In genomic region chr10:80455461-80456345, GRCh38 we compare ENCODE assay signal across 8 cellular contexts.
A peak's percentile ranks its signal among the peaks of the same experiment; 100 is the strongest.
DNase-seq lines count a peak whose midpoint lies in the region; ATAC-seq lines count a peak whose summit lies in the region.

No MANE protein-coding gene starts in this region.

- H3K4me3 Mint-ChIP-seq in stimulated activated naive CD8-positive, alpha-beta T cell treated with anti-CD3 and anti-CD28 coated beads, Interleukin-15, Interleukin-2, amounts not matched to agents 100 ng/mL and 50 ng/mL, for 24 hours, result peak overlapping the region; percentile 98
- H3K4me3 Mint-ChIP-seq in central memory CD8-positive, alpha-beta T cell, result peak overlapping the region; percentile 96

- peak overlapping the region; percentile 95 to 98 for H3K27ac ChIP-seq in mucosa of rectum (ENCODE audit: low read depth in 2 of 2, low read length in 2 of 2)

- no peaks in the 10 kb centered on the region for H3K27me3 Mint-ChIP-seq in stimulated activated naive CD8-positive, alpha-beta T cell treated with anti-CD3 and anti-CD28 coated beads, Interleukin-15, Interleukin-2, amounts not matched to agents 100 ng/mL and 50 ng/mL, for 24 hours
- no peaks in the 10 kb centered on the region for H3K27me3 Mint-ChIP-seq in central memory CD8-positive, alpha-beta T cell

- DNase-seq in stimulated activated naive CD8-positive, alpha-beta T cell treated with anti-CD3 and anti-CD28 coated beads, Interleukin-15, Interleukin-2, amounts not matched to agents 100 U/mL and 50 U/mL, for 24 hours, result no peak
- no peak for DNase-seq in central memory CD8-positive, alpha-beta T cell (ENCODE audit: low spot score in 2 of 2)
- DNase-seq in RPMI8226 (no peak), DMS53 treated with DMSO at 0.1 percent for 48 hours (lab: John Stamatoyannopoulos, UW; ENCODE audit: unreplicated experiment) (no peak)

- ATAC-seq in stimulated activated naive CD8-positive, alpha-beta T cell treated with anti-CD3 and anti-CD28 coated beads, Interleukin-15, Interleukin-2, amounts not matched to agents 100 U/mL and 50 U/mL, for 24 hours, result no peak
- no peak for ATAC-seq in central memory CD8-positive, alpha-beta T cell (replicated peaks; ENCODE audit: extremely low read depth, poor library complexity, severe bottlenecking)
- ATAC-seq in HG03342 (IDR thresholded peaks at IDR 0.05; ENCODE audit: unreplicated experiment), result no peak
- ATAC-seq in HG02870 (IDR thresholded peaks at IDR 0.05; ENCODE audit: unreplicated experiment), result no peak

- H3K27ac Mint-ChIP-seq in stimulated activated naive CD8-positive, alpha-beta T cell treated with anti-CD3 and anti-CD28 coated beads, Interleukin-15, Interleukin-2, amounts not matched to agents 100 ng/mL and 50 ng/mL, for 24 hours, result peak overlapping the region; percentile 94
- H3K27ac Mint-ChIP-seq in central memory CD8-positive, alpha-beta T cell (ENCODE audit: low read depth), result peak overlapping the region; percentile 92

- no peaks in the 10 kb centered on the region for H3K36me3 ChIP-seq in mucosa of rectum (ENCODE audit: control insufficient read depth in 2 of 2, insufficient read depth in 2 of 2, low read length in 2 of 2)

- H3K9ac ChIP-seq in mucosa of rectum (ENCODE audit: low read depth in 1 of 2, low read length in 2 of 2), result peak overlapping the region; percentile 90 to 96

- peaks cover 47 to 50% of the 10 kb centered on the region in 2 donors for H3K4me1 ChIP-seq in mucosa of rectum (ENCODE audit: control insufficient read depth in 2 of 2, insufficient read depth in 2 of 2, low read length in 2 of 2)

- H3K4me1 Mint-ChIP-seq in stimulated activated naive CD8-positive, alpha-beta T cell treated with anti-CD3 and anti-CD28 coated beads, Interleukin-15, Interleukin-2, amounts not matched to agents 100 ng/mL and 50 ng/mL, for 24 hours (ENCODE audit: low read depth), result peaks cover 61% of the 10 kb centered on the region
- peaks cover 52% of the 10 kb centered on the region for H3K4me1 Mint-ChIP-seq in central memory CD8-positive, alpha-beta T cell

- H3K4me3 ChIP-seq in mucosa of rectum (ENCODE audit: low read length in 2 of 2), result peak overlapping the region; percentile 92 to 95

- H3K9me3 Mint-ChIP-seq in stimulated activated naive CD8-positive, alpha-beta T cell treated with anti-CD3 and anti-CD28 coated beads, Interleukin-15, Interleukin-2, amounts not matched to agents 100 ng/mL and 50 ng/mL, for 24 hours, result no peaks in the 10 kb centered on the region
- no peaks in the 10 kb centered on the region for H3K9me3 Mint-ChIP-seq in central memory CD8-positive, alpha-beta T cell

- H3K36me3 Mint-ChIP-seq in stimulated activated naive CD8-positive, alpha-beta T cell treated with anti-CD3 and anti-CD28 coated beads, Interleukin-15, Interleukin-2, amounts not matched to agents 100 ng/mL and 50 ng/mL, for 24 hours (ENCODE audit: low read depth), result peaks cover 12% of the 10 kb centered on the region
- peaks cover 17% of the 10 kb centered on the region for H3K36me3 Mint-ChIP-seq in central memory CD8-positive, alpha-beta T cell (ENCODE audit: insufficient read depth)

- H3K27me3 ChIP-seq in mucosa of rectum (ENCODE audit: control insufficient read depth in 2 of 2, insufficient read depth in 2 of 2, low read length in 2 of 2), result no peaks in the 10 kb centered on the region

- no peaks in the 10 kb centered on the region for H3K9me3 ChIP-seq in mucosa of rectum (ENCODE audit: control insufficient read depth in 2 of 2, low read length in 2 of 2)
